8 cellular contexts compared by ENCODE assay signal in genomic region chr4:176319704-176320339, GRCh38.
DNase-seq lines count a peak whose midpoint lies in the region; ATAC-seq and TF ChIP-seq lines count a peak whose summit lies in the region.

TSS of gene SPCS3 (plus strand) at chr4:176319966. CDS start at chr4:176320077, 111 bp downstream.

- no peaks in the 10 kb centered on the region for H3K27me3 Mint-ChIP-seq in central memory CD8-positive, alpha-beta T cell

- H3K36me3 Mint-ChIP-seq in central memory CD8-positive, alpha-beta T cell (ENCODE audit: insufficient read depth) = peaks cover 12% of the 10 kb centered on the region

- H3K4me3 ChIP-seq in AG09309 (ENCODE audit: control insufficient read depth, low read depth, low read length) = peak within 1 kb of the TSS; percentile 65

- peaks cover 40% of the 10 kb centered on the region for H3K4me1 Mint-ChIP-seq in central memory CD8-positive, alpha-beta T cell

- H3K27ac Mint-ChIP-seq in central memory CD8-positive, alpha-beta T cell (ENCODE audit: low read depth) = peak within 1 kb of the TSS; percentile 97

- peak; percentile 89 for ATAC-seq in GM19025 (IDR thresholded peaks at IDR 0.05; ENCODE audit: low read depth, unreplicated experiment)
- peak; percentile 93 for ATAC-seq in HG03342 (IDR thresholded peaks at IDR 0.05; ENCODE audit: unreplicated experiment)
- ATAC-seq in central memory CD8-positive, alpha-beta T cell (replicated peaks; ENCODE audit: extremely low read depth, poor library complexity, severe bottlenecking) = peak; percentile 82

- TF ChIP-seq CTCF in AG09309 (IDR thresholded peaks at IDR 0.05; ENCODE audit: control insufficient read depth, insufficient read depth, low read depth, low read length, missing control alignments) = no peak

- DNase-seq in AG09309 (ENCODE audit: low read depth) = peak; percentile 52
- DNase-seq in NCI-H446 (lab: John Stamatoyannopoulos, UW) = peak; percentile 79 to 97
- peak; percentile 92 for DNase-seq in activated CD4-positive, CD25-positive, alpha-beta regulatory T cell treated with anti-CD3 and anti-CD28 coated beads, Interleukin-2, amount 50 U/mL, for 16 hours (ENCODE audit: low read depth, low spot score)
- peak; percentile 87 to 90 for DNase-seq in central memory CD8-positive, alpha-beta T cell (ENCODE audit: low spot score in 2 of 2)
- DNase-seq in iris pigment epithelial cell (ENCODE audit: low read depth) = peak; percentile 95
- DNase-seq in stimulated activated CD4-positive, alpha-beta T cell treated with anti-CD3 and anti-CD28 coated beads, Interleukin-12 subunit alpha, Interleukin-12 subunit beta, amount 100 ng/mL, for 4 hours = peak; percentile 95

- H3K4me3 Mint-ChIP-seq in central memory CD8-positive, alpha-beta T cell = peak within 1 kb of the TSS; percentile 84

- H3K9me3 Mint-ChIP-seq in central memory CD8-positive, alpha-beta T cell = no peaks in the 10 kb centered on the region

Comparison
In these comparisons a context has a peak if more than half of its experiments do, and no peak if none do; other contexts are left out.
1. Peak in every context shown above with its lines: DNase-seq, ATAC-seq and H3K4me3 ChIP-seq.